ENCODE assay signal across 9 cellular contexts in the genomic region with DNA sequence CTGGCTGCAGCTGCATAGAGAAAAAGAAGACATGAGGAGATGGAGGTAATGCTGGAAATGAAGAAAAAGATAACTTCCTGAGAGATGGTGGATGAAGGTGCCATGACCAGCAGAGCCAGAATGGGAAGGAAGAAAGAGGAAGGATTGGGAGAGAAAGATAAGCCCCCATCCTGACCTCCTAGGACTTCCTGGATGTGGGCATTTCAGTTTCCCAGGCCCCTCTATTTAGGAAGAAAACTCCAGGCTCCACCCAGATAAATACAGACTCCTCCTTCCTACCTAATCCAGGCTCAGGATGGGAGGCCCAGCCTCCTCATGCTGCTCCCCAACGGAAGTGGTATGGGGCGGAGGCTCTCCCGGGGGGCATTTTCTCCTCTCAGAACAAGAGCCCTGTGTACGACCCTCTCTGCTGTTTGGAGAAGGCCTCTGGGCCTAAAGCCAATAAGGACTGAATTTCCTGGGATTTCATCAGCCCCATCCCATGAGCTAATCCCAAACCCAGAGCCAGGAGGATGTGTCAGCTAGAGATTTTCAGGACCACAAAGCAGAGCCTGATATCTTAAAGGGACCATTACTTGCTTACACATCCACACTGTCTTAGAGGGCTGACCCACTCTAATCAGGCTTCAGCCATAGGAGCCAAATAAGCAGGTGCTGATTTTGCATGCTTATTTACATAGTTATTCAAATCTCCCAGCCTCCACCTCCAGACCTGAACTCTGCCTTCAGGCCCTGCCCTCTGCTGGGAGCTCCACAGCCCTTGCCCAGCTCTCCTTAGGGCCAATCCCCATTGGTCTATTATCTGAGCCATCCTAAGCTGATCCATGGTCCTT. TPM values are rescaled to one million over a fixed set of nuclear protein-coding genes. Genes with fewer than 3 reads are reported as not detected.
DNase-seq lines count a peak whose midpoint lies in the region; ATAC-seq and TF ChIP-seq lines count a peak whose summit lies in the region.
"Had no signal": no experiment of that assay in that cellular context is flagged by ENCODE, and none has a peak within 500 bp of the region (broad histone marks: within the 10 kb centered on the region; RNA-seq: fewer than 3 reads in every experiment).

No MANE protein-coding gene starts in this region.

- no peak overlapping the region for H3K4me3 ChIP-seq in mammary epithelial cell (replicated peaks in 1 of 3; ENCODE audit: insufficient read depth in 1 of 3, low read depth in 2 of 3, low read length in 3 of 3)
- H3K4me3 ChIP-seq in right lobe of liver = no peak overlapping the region
- H3K4me3 ChIP-seq in uterus = peak overlapping the region in 1 of 2 donors; percentile 24

- H3K9me3 ChIP-seq in mammary epithelial cell (replicated peaks; ENCODE audit: insufficient read depth, low read length) (no peaks in the 10 kb centered on the region), right lobe of liver (no peaks in the 10 kb centered on the region), uterus (no peaks in the 10 kb centered on the region)

- TF ChIP-seq POLR2A in right lobe of liver (IDR thresholded peaks at IDR 0.05) (no peak), uterus (IDR thresholded peaks at IDR 0.05) (peak; percentile 18 to 45)

- H3K4me1 ChIP-seq in mammary epithelial cell (ENCODE audit: insufficient read depth, low read length) = peaks cover 57% of the 10 kb centered on the region
- no peaks in the 10 kb centered on the region for H3K4me1 ChIP-seq in right lobe of liver
- peaks cover 5 to 19% of the 10 kb centered on the region in 2 donors for H3K4me1 ChIP-seq in uterus

- in situ Hi-C loops in GM13977 (cut with MboI; ENCODE audit: low pct_unique_long_range_greater_than_20kb, low sequenced_read_pairs, unreplicated experiment) (no loop called here), mammary epithelial cell (cut with MboI; ENCODE audit: low sequenced_read_pairs in 2 of 2) (no loop called here)

- H3K27ac ChIP-seq in mammary epithelial cell (ENCODE audit: insufficient read depth, low read depth, low read length) (peak overlapping the region; percentile 71), right lobe of liver (no peak overlapping the region), uterus (peak overlapping the region; percentile 95 to 99)

- peak; percentile 93 for DNase-seq in A172 (ENCODE audit: low spot score)
- DNase-seq in GM13977 (ENCODE audit: low spot score) = no peak
- peak; percentile 99 for DNase-seq in NCI-H460 (ENCODE audit: extremely low read depth, low read depth)
- DNase-seq in mammary epithelial cell = peak; percentile 67
- no peak for DNase-seq in right lobe of liver
- peak; percentile 84 to 85 for DNase-seq in uterus
- DNase-seq in stimulated activated CD4-positive, alpha-beta T cell treated with anti-CD3 and anti-CD28 coated beads, Interleukin-1b, Interleukin-23, amount 100 ng/mL, for 48 hours = no peak

- WGBS in mammary epithelial cell (ENCODE audit: low coverage, missing lambda C conversion rate) = 0% methylated on average over 4 of the region's 4 CpGs
- no CpG with 5 or more reads among the region's 4 CpGs for WGBS in right lobe of liver (ENCODE audit: insufficient coverage, low coverage, low lambda C conversion rate, missing lambda C conversion rate)

- H3K36me3 ChIP-seq in mammary epithelial cell (ENCODE audit: insufficient read depth, low read length) (no peaks in the 10 kb centered on the region), right lobe of liver (no peaks in the 10 kb centered on the region), uterus (no peaks in the 10 kb centered on the region)

- BruUV-seq in mammary epithelial cell (replicated peaks; lab: Mats Ljungman, UMichigan) = no TSS peak

- H3K9ac ChIP-seq in mammary epithelial cell (ENCODE audit: insufficient read depth, low read length) = peak overlapping the region; percentile 6

- TF ChIP-seq CTCF in GM13977 (IDR thresholded peaks at IDR 0.05; ENCODE audit: extremely low read depth, insufficient read depth, missing control alignments) (peak; percentile 35), mammary epithelial cell (conservative IDR thresholded peaks at IDR 0.05 in 1 of 2, IDR thresholded peaks at IDR 0.05 in 1 of 2; ENCODE audit: extremely low read depth in 1 of 2, insufficient read depth in 1 of 2, low read depth in 1 of 2, low read length in 2 of 2) (peak in 1 of 2 donors; percentile 33), right lobe of liver (IDR thresholded peaks at IDR 0.05) (no peak), uterus (IDR thresholded peaks at IDR 0.05) (no peak)

- dilution Hi-C loops in mammary epithelial cell (cut with HindIII; ENCODE audit: low sequenced_read_pairs) = no loop called here

- ATAC-seq in right lobe of liver (peak in 3 of 4 donors; percentile 20 to 28 (median 25)), HG03469 (IDR thresholded peaks at IDR 0.05; ENCODE audit: unreplicated experiment) (no peak)

- CTCF ChIA-PET in mammary epithelial cell (lab: Charles Lee; ENCODE audit: low non-redundant PET) = interaction anchor here (0.6 kb wide), 1 partner anchor 370 kb away, joined by 5 read pairs; no protein-coding TSS in a partner anchor

- H2AFZ ChIP-seq in mammary epithelial cell (ENCODE audit: low read depth, low read length) = peak overlapping the region; percentile 46

- intact Hi-C loops in mammary epithelial cell (cut with micrococcal nuclease) (loop anchor here (1.0 kb wide), 1 partner anchor 21 kb away; no protein-coding TSS in a partner anchor), right lobe of liver (cut with DNase I) (loop anchor here in 1 of 2 donors (5.0 kb wide), 1 partner anchor 41 kb away; the partner anchor contains the start of gene RXFP4), uterus (cut with DNase I; ENCODE audit: low total_unique reads) (no loop called here)

- peaks cover 35% of the 10 kb centered on the region for H3K79me2 ChIP-seq in mammary epithelial cell (ENCODE audit: insufficient read depth, low read length)

- peak overlapping the region; percentile 43 for H3K4me2 ChIP-seq in mammary epithelial cell (ENCODE audit: insufficient read depth, low read depth, low read length)

- no peaks in the 10 kb centered on the region for H3K27me3 ChIP-seq in mammary epithelial cell (ENCODE audit: insufficient read depth, low read length)
- no peaks in the 10 kb centered on the region for H3K27me3 ChIP-seq in right lobe of liver
- no peaks in the 10 kb centered on the region for H3K27me3 ChIP-seq in uterus

- no peaks in the 10 kb centered on the region for H4K20me1 ChIP-seq in mammary epithelial cell (ENCODE audit: insufficient read depth, low read length)

RNA-seq across cellular contexts. Expression of gene ARHGEF2, which starts 5.1 kb away (rescaled TPM):
- 153 and 155 TPM in 2 replicates for total RNA-seq in A172 (2014; rRNA removed; shearing (Covaris generic))
- total RNA-seq in NCI-H460 (2014; rRNA removed; shearing (Covaris generic)) = 318 and 324 TPM in 2 replicates
- polyA plus RNA-seq in NCI-H460 (2014; cell fraction: nucleus; rRNA removed) = 204 and 246 TPM in 2 replicates
- total RNA-seq in mammary epithelial cell (100 to 1,000 TPM in 1 of 2 donors, 10 to 100 TPM in 1; 79.4 to 161 TPM), right lobe of liver (10 to 100 TPM in 4 of 6 experiments, 1 to 10 TPM in 2; 7.9 to 23.8 (median 13.1) TPM), uterus (100 to 1,000 TPM in 1 of 4 donors, 10 to 100 TPM in 3; 59.4 to 178 (median 72.8) TPM)
- 69.9 TPM for polyA plus RNA-seq in mammary epithelial cell
- polyA minus RNA-seq in mammary epithelial cell = 60.4 TPM

RNA-seq across cellular contexts. Expression of gene SSR2, which starts 37.3 kb away (rescaled TPM):
- total RNA-seq in A172 (2014; rRNA removed; shearing (Covaris generic)) = 573 and 778 TPM in 2 replicates
- total RNA-seq in NCI-H460 (2014; rRNA removed; shearing (Covaris generic)) = 487 and 490 TPM in 2 replicates
- polyA plus RNA-seq in NCI-H460 (2014; cell fraction: nucleus; rRNA removed) = 269 and 579 TPM in 2 replicates
- total RNA-seq in mammary epithelial cell (100 to 1,000 TPM; 158 to 195 TPM), right lobe of liver (100 to 1,000 TPM in 4 of 6 experiments, 10 to 100 TPM in 2; 59.5 to 227 (median 103) TPM), uterus (100 to 1,000 TPM in 3 of 4 donors, 10 to 100 TPM in 1; 97.6 to 474 (median 227) TPM)
- 511 TPM for polyA plus RNA-seq in mammary epithelial cell
- 194 TPM for polyA minus RNA-seq in mammary epithelial cell

RNA-seq across cellular contexts. Expression of gene RXFP4, which starts 42.0 kb away (rescaled TPM):
- total RNA-seq in A172 (2014; rRNA removed; shearing (Covaris generic)) = not detected in 2 replicates
- total RNA-seq in NCI-H460 (2014; rRNA removed; shearing (Covaris generic)) = not detected in 2 replicates
- 0.50 and 0.86 TPM in 2 replicates for polyA plus RNA-seq in NCI-H460 (2014; cell fraction: nucleus; rRNA removed)
- total RNA-seq in mammary epithelial cell (not detected), right lobe of liver (not detected), uterus (not detected)
- 0.07 TPM for polyA plus RNA-seq in mammary epithelial cell
- not detected for polyA minus RNA-seq in mammary epithelial cell
- total RNA-seq: lung microvascular endothelial cell had no signal

RNA-seq across cellular contexts. Expression of gene KHDC4, which starts 49.2 kb away (rescaled TPM):
- total RNA-seq in A172 (2014; rRNA removed; shearing (Covaris generic)) = 52.3 and 53.9 TPM in 2 replicates
- 64.7 and 86.5 TPM in 2 replicates for total RNA-seq in NCI-H460 (2014; rRNA removed; shearing (Covaris generic))
- 352 and 508 TPM in 2 replicates for polyA plus RNA-seq in NCI-H460 (2014; cell fraction: nucleus; rRNA removed)
- total RNA-seq in mammary epithelial cell (10 to 100 TPM; 35.3 to 56.5 TPM), right lobe of liver (10 to 100 TPM; 14.1 to 19.0 (median 17.2) TPM), uterus (100 to 1,000 TPM in 1 of 4 donors, 10 to 100 TPM in 3; 28.8 to 139 (median 64.2) TPM)
- polyA plus RNA-seq in mammary epithelial cell = 28.9 TPM
- 41.3 TPM for polyA minus RNA-seq in mammary epithelial cell

Comparison
In these comparisons a context has a peak if more than half of its experiments do, and no peak if none do; other contexts are left out.
1. DNase-seq: peak in A172 (single experiment), NCI-H460 (single experiment), mammary epithelial cell (single experiment) and uterus (2 of 2); none in GM13977 (single experiment), right lobe of liver (0 of 3) and stimulated activated CD4-positive, alpha-beta T cell treated with anti-CD3 and anti-CD28 coated beads, Interleukin-1b, Interleukin-23, amount 100 ng/mL, for 48 hours (single experiment).
2. H3K27ac ChIP-seq: peak in mammary epithelial cell (single experiment) and uterus (2 of 2); none in right lobe of liver (0 of 3).